Comparison of ENCODE assay signal across 8 cellular contexts in the genomic region with DNA sequence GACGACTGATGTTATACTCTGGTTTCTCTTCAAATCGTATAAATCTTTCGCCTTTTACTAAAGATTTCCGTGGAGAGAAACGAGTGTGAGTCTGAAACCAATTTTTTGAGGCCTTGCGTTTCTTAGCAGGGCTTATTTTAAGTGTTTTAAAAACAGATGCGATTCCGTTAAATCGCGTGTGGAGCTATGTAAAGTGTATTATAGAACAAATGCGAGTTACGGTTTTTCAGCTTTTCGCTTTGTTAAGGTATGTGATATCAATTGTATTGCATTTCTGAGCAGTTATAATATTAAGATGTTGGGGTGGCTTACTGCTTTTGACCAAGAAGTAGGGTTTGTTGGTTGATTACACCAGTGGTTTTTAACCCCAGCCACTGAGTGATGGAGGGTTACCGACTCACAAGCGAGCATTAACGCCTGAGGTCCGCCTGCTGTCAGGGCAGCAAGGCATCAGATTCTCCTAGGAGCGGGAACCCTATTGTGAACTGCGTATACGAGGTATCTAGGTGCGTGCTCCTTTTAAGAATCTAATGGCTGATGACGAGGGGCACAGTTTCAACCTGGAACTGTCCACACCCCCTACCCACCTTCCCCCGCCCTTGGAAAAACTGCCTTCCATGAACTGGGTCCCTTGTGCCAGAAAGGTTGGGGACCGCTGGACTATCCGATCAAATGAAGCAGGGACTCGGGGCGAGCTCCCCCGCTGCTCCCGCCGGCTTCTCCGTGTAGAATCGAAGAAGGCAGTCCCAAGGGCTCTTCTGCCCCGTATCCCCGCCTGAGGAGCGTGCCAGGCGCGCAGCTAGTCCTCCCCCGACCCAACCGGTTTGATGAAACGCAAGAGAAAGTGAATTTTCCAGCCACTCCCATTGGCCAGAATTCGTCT. TPM values are rescaled to one million over a fixed set of nuclear protein-coding genes. Genes with fewer than 3 reads are reported as not detected.
DNase-seq lines count a peak whose midpoint lies in the region; ATAC-seq and TF ChIP-seq lines count a peak whose summit lies in the region.

No MANE protein-coding gene starts in this region.

- peak overlapping the region; percentile 96 for H4K5ac ChIP-seq in H9 (ENCODE audit: insufficient read length, low read depth, low read length)

- H3K27me3 Mint-ChIP-seq in H9 (ENCODE audit: low read depth) = peaks cover 4% of the 10 kb centered on the region; the same call in 1 of the 2 replicates
- H3K27me3 Mint-ChIP-seq in stimulated activated naive CD8-positive, alpha-beta T cell treated with anti-CD3 and anti-CD28 coated beads, Interleukin-15, Interleukin-2, amounts not matched to agents 100 ng/mL and 50 ng/mL, for 24 hours = peaks cover 6% of the 10 kb centered on the region

- peak overlapping the region; percentile 100 for H3K27ac Mint-ChIP-seq in H9
- peak overlapping the region; percentile 100 for H3K27ac Mint-ChIP-seq in stimulated activated naive CD8-positive, alpha-beta T cell treated with anti-CD3 and anti-CD28 coated beads, Interleukin-15, Interleukin-2, amounts not matched to agents 100 ng/mL and 50 ng/mL, for 24 hours

- H3K23ac ChIP-seq in H9 (ENCODE audit: insufficient read length, low read depth, low read length) = no peak overlapping the region

- H4K20me1 ChIP-seq in H9 (ENCODE audit: control insufficient read depth, insufficient read depth, insufficient read length) = no peaks in the 10 kb centered on the region
- H4K20me1 ChIP-seq in neural cell (ENCODE audit: insufficient read depth) = no peaks in the 10 kb centered on the region

- TF ChIP-seq CTCF in H9 (conservative IDR thresholded peaks at IDR 0.05) (no peak), RWPE2 (IDR thresholded peaks at IDR 0.05; ENCODE audit: poor library complexity, severe bottlenecking) (no peak), fibroblast of villous mesenchyme (IDR thresholded peaks at IDR 0.05; ENCODE audit: insufficient read depth, low read depth, low read length) (no peak), neural cell (IDR thresholded peaks at IDR 0.05; ENCODE audit: poor library complexity, severe bottlenecking) (no peak)

- no peak overlapping the region for H2AFZ ChIP-seq in H9 (ENCODE audit: low read length)
- no peak overlapping the region for H2AFZ ChIP-seq in neural cell (ENCODE audit: low read depth, low read length)

- H3K79me2 ChIP-seq in H9 (ENCODE audit: insufficient read depth, low read length) = no peaks in the 10 kb centered on the region
- H3K79me2 ChIP-seq in neural cell (replicated peaks; ENCODE audit: insufficient read depth, low read length) = no peaks in the 10 kb centered on the region

- H3K9ac ChIP-seq in ES-I3 (ENCODE audit: low read depth, low read length) (peak overlapping the region; percentile 62), H9 (ENCODE audit: extremely low read depth, insufficient read length, low read length) (peak overlapping the region; percentile 90), neural cell (ENCODE audit: low read length) (peak overlapping the region; percentile 98)

- no peaks in the 10 kb centered on the region for H3K9me2 ChIP-seq in neural cell (ENCODE audit: insufficient read depth, low read length)

- H3K4me3 Mint-ChIP-seq in H9 = peak overlapping the region; percentile 82 to 88
- peak overlapping the region; percentile 84 for H3K4me3 Mint-ChIP-seq in stimulated activated naive CD8-positive, alpha-beta T cell treated with anti-CD3 and anti-CD28 coated beads, Interleukin-15, Interleukin-2, amounts not matched to agents 100 ng/mL and 50 ng/mL, for 24 hours

- H3K9me3 Mint-ChIP-seq in H9 = no peaks in the 10 kb centered on the region; a peak in 1 of 5 replicates
- no peaks in the 10 kb centered on the region for H3K9me3 Mint-ChIP-seq in stimulated activated naive CD8-positive, alpha-beta T cell treated with anti-CD3 and anti-CD28 coated beads, Interleukin-15, Interleukin-2, amounts not matched to agents 100 ng/mL and 50 ng/mL, for 24 hours

- H2BK20ac ChIP-seq in H9 (ENCODE audit: low read depth, low read length, poor library complexity, severe bottlenecking) = no peak overlapping the region

- H3F3A ChIP-seq in neural cell (ENCODE audit: insufficient read depth, low read length, poor library complexity, severe bottlenecking) = no peaks in the 10 kb centered on the region

- H3K18ac ChIP-seq in H9 (ENCODE audit: insufficient read length, low read depth, low read length) = peak overlapping the region; percentile 98

- H3K4ac ChIP-seq in H9 (ENCODE audit: low read depth, low read length) = no peak overlapping the region; the same call in 1 of the 2 replicates

- peaks cover 5% of the 10 kb centered on the region for H3K23me2 ChIP-seq in H9 (ENCODE audit: insufficient read length, low read depth, low read length, poor library complexity, severe bottlenecking)

- peak overlapping the region; percentile 93 for H2BK120ac ChIP-seq in H9 (ENCODE audit: low read depth, low read length, poor library complexity, severe bottlenecking)

- no CpG with 5 or more reads among the region's 41 CpGs for WGBS in H9 (ENCODE audit: extremely low coverage, insufficient read length, low lambda C conversion rate)

- H2BK15ac ChIP-seq in H9 (ENCODE audit: low read depth, low read length) = no peak overlapping the region

- H3K4me3 ChIP-seq in RWPE2 (ENCODE audit: severe bottlenecking) (peak overlapping the region; percentile 47), fibroblast of villous mesenchyme (ENCODE audit: low read depth, low read length) (peak overlapping the region; percentile 73), neural cell (ENCODE audit: low read length) (peak overlapping the region; percentile 75)

- peaks cover 9% of the 10 kb centered on the region; the same call in 1 of the 2 replicates for H3K4me1 ChIP-seq in ES-I3 (ENCODE audit: insufficient read depth, low read length)
- H3K4me1 ChIP-seq in H9 (ENCODE audit: insufficient read depth, low read length) = no peaks in the 10 kb centered on the region
- H3K4me1 ChIP-seq in RWPE2 (ENCODE audit: insufficient read depth, poor library complexity, severe bottlenecking) = no peaks in the 10 kb centered on the region

- no peaks in the 10 kb centered on the region; a peak in 1 of 7 replicates for H3K36me3 Mint-ChIP-seq in H9 (ENCODE audit: insufficient read depth in 1 of 3, low read depth in 3 of 3)
- peaks cover 5% of the 10 kb centered on the region for H3K36me3 Mint-ChIP-seq in stimulated activated naive CD8-positive, alpha-beta T cell treated with anti-CD3 and anti-CD28 coated beads, Interleukin-15, Interleukin-2, amounts not matched to agents 100 ng/mL and 50 ng/mL, for 24 hours (ENCODE audit: low read depth)

- no peaks in the 10 kb centered on the region for H3K79me1 ChIP-seq in H9 (ENCODE audit: insufficient read depth, low read depth, low read length, poor library complexity, severe bottlenecking)

- TF ChIP-seq RAD21 in neural cell (conservative IDR thresholded peaks at IDR 0.05) = no peak

- H3K4me2 ChIP-seq in H9 (ENCODE audit: insufficient read depth, insufficient read length, low read length) (peak overlapping the region; percentile 76), neural cell (ENCODE audit: low read length) (peak overlapping the region; percentile 94)

- peak; percentile 34 for TF ChIP-seq EP300 in neural cell (conservative IDR thresholded peaks at IDR 0.05; ENCODE audit: poor library complexity, severe bottlenecking)

- H3K36me3 ChIP-seq in ES-I3 (ENCODE audit: insufficient read depth, low read length) (no peaks in the 10 kb centered on the region), RWPE2 (ENCODE audit: low read depth) (no peaks in the 10 kb centered on the region), neural cell (ENCODE audit: insufficient read depth, low read length) (no peaks in the 10 kb centered on the region)

- H2BK5ac ChIP-seq in H9 (ENCODE audit: insufficient read length, low read length) = peak overlapping the region; percentile 100

- H4K91ac ChIP-seq in H9 (ENCODE audit: insufficient read length, low read depth, low read length) = no peak overlapping the region

- no peaks in the 10 kb centered on the region for H3K27me3 ChIP-seq in H9 (ENCODE audit: insufficient read depth, low read length)
- H3K27me3 ChIP-seq in RWPE2 (ENCODE audit: insufficient read depth, poor library complexity, severe bottlenecking) = no peaks in the 10 kb centered on the region
- no peaks in the 10 kb centered on the region for H3K27me3 ChIP-seq in neural cell (ENCODE audit: insufficient read depth, low read depth, low read length)

- H3K9me3 ChIP-seq in ES-I3 (ENCODE audit: control insufficient read depth, insufficient read depth, low read length) (no peaks in the 10 kb centered on the region), H9 (ENCODE audit: control insufficient read depth, low read depth, low read length) (no peaks in the 10 kb centered on the region), RWPE2 (ENCODE audit: severe bottlenecking) (no peaks in the 10 kb centered on the region), neural cell (ENCODE audit: low read length) (no peaks in the 10 kb centered on the region)

- H3T11ph ChIP-seq in H9 (ENCODE audit: low read length) = no peak overlapping the region

- H2BK12ac ChIP-seq in H9 (ENCODE audit: insufficient read length, low read depth, low read length) = no peak overlapping the region

- H3K27ac ChIP-seq in H9 (ENCODE audit: insufficient read length, low read depth, low read length) = peak overlapping the region; percentile 96
- H3K27ac ChIP-seq in RWPE2 (ENCODE audit: poor library complexity, severe bottlenecking) = peak overlapping the region; percentile 90
- peak overlapping the region; percentile 99 for H3K27ac ChIP-seq in neural cell (ENCODE audit: low read length)

- peak; percentile 77 for ATAC-seq in RWPE2 (ENCODE audit: low read depth)

- no peak overlapping the region for H2AK5ac ChIP-seq in H9 (ENCODE audit: insufficient read length, low read length)

- peak overlapping the region; percentile 93; the same call in 1 of the 2 replicates for H3K14ac ChIP-seq in H9 (ENCODE audit: insufficient read depth, low read length)

- H3K56ac ChIP-seq in H9 (ENCODE audit: insufficient read length, low read depth, low read length) = peak overlapping the region; percentile 97

- H3K4me1 Mint-ChIP-seq in H9 = peaks cover 10 to 13% of the 10 kb centered on the region in 2 experiments
- peaks cover 42% of the 10 kb centered on the region for H3K4me1 Mint-ChIP-seq in stimulated activated naive CD8-positive, alpha-beta T cell treated with anti-CD3 and anti-CD28 coated beads, Interleukin-15, Interleukin-2, amounts not matched to agents 100 ng/mL and 50 ng/mL, for 24 hours (ENCODE audit: low read depth)

- no peak overlapping the region for H4K8ac ChIP-seq in H9 (replicated peaks; ENCODE audit: insufficient read length, low read depth, low read length)

- peak; percentile 94 for DNase-seq in H9
- peak; percentile 100 for DNase-seq in M059J (ENCODE audit: low read depth)
- peak; percentile 86 for DNase-seq in RWPE2 (ENCODE audit: low spot score)
- peak; percentile 43 for DNase-seq in activated gamma-delta T cell (lab: John Stamatoyannopoulos, UW)
- DNase-seq in fibroblast of villous mesenchyme (ENCODE audit: low read depth) = peak; percentile 98

RNA-seq across cellular contexts. Expression of gene KIAA2013, which starts 17.8 kb away (rescaled TPM):
- 45.7 and 46.8 TPM in 2 replicates for total RNA-seq in H9 (2021)
- 78.4 and 109 TPM in 2 replicates for total RNA-seq in M059J (2014; rRNA removed; shearing (Covaris generic))
- 57.9 and 69.9 TPM in 2 replicates for total RNA-seq in fibroblast of villous mesenchyme
- polyA plus RNA-seq in neural cell = 24.9 and 34.5 TPM in 2 replicates
- 32.8 and 38.7 TPM in 2 replicates for polyA minus RNA-seq in neural cell

RNA-seq across cellular contexts. Expression of gene PLOD1, which starts 26.1 kb away (rescaled TPM):
- 57.0 TPM in 2 replicates for total RNA-seq in H9 (2021)
- total RNA-seq in M059J (2014; rRNA removed; shearing (Covaris generic)) = 157 and 205 TPM in 2 replicates
- 309 and 324 TPM in 2 replicates for total RNA-seq in fibroblast of villous mesenchyme
- polyA plus RNA-seq in neural cell = 2.1 and 6.9 TPM in 2 replicates
- 2.2 and 3.5 TPM in 2 replicates for polyA minus RNA-seq in neural cell

RNA-seq across cellular contexts. Expression of gene NPPB, which starts 49.6 kb away (rescaled TPM):
- total RNA-seq in H9 (2021) (0.35 TPM in 1 of 2 replicates, not detected in the other), fibroblast of villous mesenchyme (3.9 and 4.7 TPM in 2 replicates)
- total RNA-seq in M059J (2014; rRNA removed; shearing (Covaris generic)) = 7.0 and 20.0 TPM in 2 replicates
- polyA plus RNA-seq in neural cell = not detected in 2 replicates
- polyA minus RNA-seq in neural cell = not detected in 2 replicates

Comparison
In these comparisons a context has a peak if more than half of its experiments do, and no peak if none do; other contexts are left out.
1. Peak in every context shown above with its lines: DNase-seq, ATAC-seq, H3K4me3 ChIP-seq and H3K27ac ChIP-seq.
2. DNase-seq: peak in every context shown above with its lines; median percentile 100 in M059J; 98 in fibroblast of villous mesenchyme; 94 in H9; 86 in RWPE2; 43 in activated gamma-delta T cell.